ENCODE assay signal across 19 cellular contexts in the genomic region with DNA sequence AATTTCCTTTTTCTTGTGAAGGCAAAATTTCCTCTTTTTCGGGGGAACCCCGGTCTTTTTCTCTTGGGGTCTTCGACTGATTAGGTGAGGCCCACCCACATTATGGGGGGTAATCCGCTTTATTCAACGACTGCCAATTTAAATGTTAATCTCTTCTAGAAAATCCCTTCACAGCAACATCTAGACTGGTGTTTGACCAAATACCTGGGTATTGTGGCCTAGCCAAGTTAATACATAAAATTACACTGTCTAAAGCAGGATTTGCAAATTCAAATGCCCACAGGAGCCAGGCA.
"Had no signal": no experiment of that assay in that cellular context is flagged by ENCODE, and none has a peak within 500 bp of the region (broad histone marks: within the 10 kb centered on the region; RNA-seq: fewer than 3 reads in every experiment).

No MANE protein-coding gene starts in this region.

- H3K27ac ChIP-seq: hepatocyte, psoas muscle, right lobe of liver, testis, tibial nerve, upper lobe of right lung, vagina had no signal

- H3K4me1 Mint-ChIP-seq: nephron had no signal

- H3K27me3 Mint-ChIP-seq: stimulated activated memory B cell treated with anti-CD40 and anti-IgM and Interleukin-4, amounts not matched to agents 10 μg/mL and 1 μg/mL and 100 μg/mL, for 72 hours; stimulated activated naive CD8-positive, alpha-beta T cell treated with anti-CD3 and anti-CD28 coated beads, Interleukin-15, amount 100 ng/mL, for 72 hours had no signal

- ATAC-seq: left colon; psoas muscle; stimulated activated memory B cell treated with anti-CD40 and anti-IgM and Interleukin-4, amounts not matched to agents 10 μg/mL and 1 μg/mL and 100 μg/mL, for 72 hours; upper lobe of right lung had no signal

- H3K27ac Mint-ChIP-seq: nephron had no signal

- H3K4me3 Mint-ChIP-seq: nephron; stimulated activated memory B cell treated with anti-CD40 and anti-IgM and Interleukin-4, amounts not matched to agents 10 μg/mL and 1 μg/mL and 100 μg/mL, for 72 hours had no signal

- DNase-seq: dorsolateral prefrontal cortex; effector CD8-positive, alpha-beta T cell; foreskin melanocyte; left colon; left ventricle myocardium superior; mesenchymal stem cell; occipital lobe; psoas muscle; retina; right lobe of liver; stimulated activated CD4-positive, alpha-beta T cell treated with anti-CD3 and anti-CD28 coated beads, Interleukin-4, amount 100 ng/mL, for 1 hour; stimulated activated naive CD8-positive, alpha-beta T cell treated with anti-CD3 and anti-CD28 coated beads, Interleukin-15, amount 100 ng/mL, for 72 hours; testis; upper lobe of right lung had no signal
